In the genomic region with DNA sequence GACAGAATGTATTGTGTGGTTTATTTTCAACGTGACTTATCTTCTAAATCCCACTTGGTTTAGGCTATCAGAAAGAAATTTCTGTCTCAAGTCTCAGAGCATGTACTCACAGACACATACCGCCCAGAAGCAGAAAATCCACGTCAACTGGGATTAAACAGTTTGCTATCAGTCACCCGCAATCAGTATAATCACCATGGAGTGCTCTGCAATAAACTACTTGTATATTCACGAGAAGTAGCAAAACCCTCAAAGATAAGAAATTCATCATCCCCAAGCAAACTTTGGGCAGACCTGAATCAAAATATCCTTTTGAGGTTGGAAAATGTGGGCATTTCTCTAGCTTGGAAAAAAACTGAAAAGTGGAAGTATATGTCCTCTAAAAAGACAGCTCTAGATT, we compare ENCODE assay signal across 27 cellular contexts.
"Had no signal": no experiment of that assay in that cellular context is flagged by ENCODE, and none has a peak within 500 bp of the region (broad histone marks: within the 10 kb centered on the region; RNA-seq: fewer than 3 reads in every experiment).

No MANE protein-coding gene starts in this region.

- H3K27ac ChIP-seq: spleen, thoracic aorta, upper lobe of left lung had no signal

- H3K27ac Mint-ChIP-seq: activated CD8-positive, alpha-beta T cell treated with anti-CD3 and anti-CD28 coated beads, Interleukin-2, amount 10 ng/mL, durations not matched to agents 7 days and 5 days; activated naive CD8-positive, alpha-beta T cell treated with anti-CD3 and anti-CD28 coated beads, Interleukin-2, amount 50 U/mL, for 24 hours; activated T-helper 1 cell treated with anti-CD3 and anti-CD28 coated beads, Interleukin-12 subunit alpha, Interleukin-12 subunit beta, Interleukin-2, Interleukin-4 antibody, amounts not matched to agents 30 ng/mL and 10 ng/mL and 1 ng/mL, durations not matched to agents 14 hours and 24 hours and 36 hours; dendritic cell treated with granulocyte-macrophage colony-stimulating factor and Interleukin-4, amounts not matched to agents 40 ng/mL and 50 ng/mL, for 4 days had no signal

- ATAC-seq: activated CD8-positive, alpha-beta T cell treated with anti-CD3 and anti-CD28 coated beads, Interleukin-2, amount 10 ng/mL, durations not matched to agents 7 days and 5 days; activated naive CD8-positive, alpha-beta T cell treated with anti-CD3 and anti-CD28 coated beads, Interleukin-2, amount 50 U/mL, for 24 hours; esophagus mucosa; mucosa of descending colon had no signal

- DNase-seq: activated CD4-positive, alpha-beta T cell treated with anti-CD3 and anti-CD28 coated beads for 1 hour; activated CD4-positive, alpha-beta T cell treated with anti-CD3 and anti-CD28 coated beads, Interleukin-2, amount 50 U/mL, for 1 hour; activated CD8-positive, alpha-beta T cell treated with anti-CD3 and anti-CD28 coated beads, Interleukin-2, amount 10 ng/mL, durations not matched to agents 7 days and 5 days; activated gamma-delta T cell; activated naive CD4-positive, alpha-beta T cell treated with anti-CD3 and anti-CD28 coated beads, Interleukin-2, amount 50 U/mL, for 16 hours; activated naive CD8-positive, alpha-beta T cell treated with anti-CD3 and anti-CD28 coated beads, Interleukin-2, amount 50 U/mL, for 24 hours; aorta; caudate nucleus; effector memory CD4-positive, alpha-beta T cell; glutamatergic neuron; hippocampal formation; islet precursor cell; left cardiac atrium; mucosa of descending colon; spleen; stimulated activated CD4-positive, alpha-beta T cell treated with anti-CD3 and anti-CD28 coated beads, Interleukin-4, amount 100 ng/mL, for 1 hour; stimulated activated naive CD4-positive, alpha-beta T cell treated with Interleukin-2 at 50 U/mL for 16 hours; T-helper 1 cell; upper lobe of left lung had no signal

- H3K9me3 ChIP-seq: mucosa of descending colon, spleen, thoracic aorta, upper lobe of left lung had no signal

- H3K4me3 Mint-ChIP-seq: activated CD8-positive, alpha-beta T cell treated with anti-CD3 and anti-CD28 coated beads, Interleukin-2, amount 10 ng/mL, durations not matched to agents 7 days and 5 days; activated naive CD8-positive, alpha-beta T cell treated with anti-CD3 and anti-CD28 coated beads, Interleukin-2, amount 50 U/mL, for 24 hours; activated T-helper 1 cell treated with anti-CD3 and anti-CD28 coated beads, Interleukin-12 subunit alpha, Interleukin-12 subunit beta, Interleukin-2, Interleukin-4 antibody, amounts not matched to agents 30 ng/mL and 10 ng/mL and 1 ng/mL, durations not matched to agents 14 hours and 24 hours and 36 hours; dendritic cell treated with granulocyte-macrophage colony-stimulating factor and Interleukin-4, amounts not matched to agents 40 ng/mL and 50 ng/mL, for 4 days had no signal

- H3K4me1 ChIP-seq: spleen had no signal

- FAIRE-seq: endothelial cell of umbilical vein, frontal cortex, TTC549 had no signal

- H3K4me1 Mint-ChIP-seq: activated naive CD8-positive, alpha-beta T cell treated with anti-CD3 and anti-CD28 coated beads, Interleukin-2, amount 50 U/mL, for 24 hours had no signal

- H3K9me3 Mint-ChIP-seq: dendritic cell treated with granulocyte-macrophage colony-stimulating factor and Interleukin-4, amounts not matched to agents 40 ng/mL and 50 ng/mL, for 4 days had no signal

- H3K4me3 ChIP-seq: mucosa of descending colon, spleen, thoracic aorta, upper lobe of left lung had no signal

- H3K36me3 ChIP-seq: spleen, thoracic aorta, upper lobe of left lung had no signal

- H3K27me3 Mint-ChIP-seq: dendritic cell treated with granulocyte-macrophage colony-stimulating factor and Interleukin-4, amounts not matched to agents 40 ng/mL and 50 ng/mL, for 4 days had no signal

- H3K27me3 ChIP-seq: spleen, upper lobe of left lung had no signal

- H3K36me3 Mint-ChIP-seq: brain had no signal
